Comparison of ENCODE assay signal across 13 cellular contexts in the genomic region with DNA sequence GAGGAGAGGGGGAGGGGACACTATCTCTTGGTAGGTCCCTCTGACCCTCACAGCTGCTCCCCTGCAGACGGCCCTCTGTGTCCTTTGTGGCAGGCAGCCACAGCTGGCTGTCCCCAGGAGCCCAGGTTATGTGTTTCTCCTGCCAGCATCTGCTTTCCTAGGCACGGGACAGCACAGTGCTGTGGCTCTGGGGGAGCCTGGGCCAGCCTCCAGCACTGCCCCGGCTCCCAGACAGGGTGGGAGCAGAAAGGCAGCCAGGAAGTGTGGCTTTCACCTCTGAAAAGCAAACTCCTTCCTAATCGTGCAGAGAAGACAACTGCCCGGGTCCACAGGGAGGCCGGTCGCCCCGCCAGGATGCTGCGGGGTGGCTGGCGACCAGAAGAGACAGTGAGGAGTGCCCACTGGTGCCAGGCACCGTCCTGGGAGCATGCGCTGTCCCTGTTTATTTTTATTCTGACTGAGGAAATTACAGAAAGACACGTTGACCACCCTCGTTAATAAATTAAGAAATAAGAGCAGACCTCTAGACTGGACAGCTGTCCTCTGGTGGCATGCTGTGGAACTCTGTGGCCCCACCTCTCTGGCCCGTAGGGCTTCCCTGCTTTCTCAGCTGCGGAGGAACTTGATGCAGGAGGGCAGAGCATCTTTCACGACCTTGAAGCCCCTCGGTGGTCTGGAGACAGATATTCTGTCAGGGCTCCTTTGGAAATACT.
DNase-seq lines count a peak whose midpoint lies in the region; ATAC-seq and TF ChIP-seq lines count a peak whose summit lies in the region.
"Had no signal": no experiment of that assay in that cellular context is flagged by ENCODE, and none has a peak within 500 bp of the region (broad histone marks: within the 10 kb centered on the region; RNA-seq: fewer than 3 reads in every experiment).

No MANE protein-coding gene starts in this region.

- peak overlapping the region; percentile 94 for H3K27ac Mint-ChIP-seq in glutamatergic neuron (ENCODE audit: unreplicated experiment)
- H3K27ac Mint-ChIP-seq: memory B cell; stimulated activated naive CD8-positive, alpha-beta T cell treated with anti-CD3 and anti-CD28 coated beads, Interleukin-15, Interleukin-2, amounts not matched to agents 100 ng/mL and 50 ng/mL, for 24 hours had no signal

- TF ChIP-seq EP300 in stomach (IDR thresholded peaks at IDR 0.05) = no peak

- DNase-seq in RWPE1 (ENCODE audit: low spot score) (no peak), glutamatergic neuron (no peak), stomach (peak; percentile 25), NCI-H1105 treated with DMSO at 0.1 percent for 48 hours (lab: John Stamatoyannopoulos, UW) (no peak), NCI-H69 (lab: John Stamatoyannopoulos, UW) (no peak)
- DNase-seq: activated T-cell treated with anti-CD3 and anti-CD28 coated beads, Interleukin-2, amount 50 U/mL, for 4 hours; foreskin melanocyte; NCI-H446 had no signal

- no peak for ATAC-seq in HG03520 (IDR thresholded peaks at IDR 0.05; ENCODE audit: unreplicated experiment)
- ATAC-seq in HG03521 (IDR thresholded peaks at IDR 0.05; ENCODE audit: unreplicated experiment) = no peak
- ATAC-seq: activated T-cell treated with anti-CD3 and anti-CD28 coated beads, Interleukin-2, amount 50 U/mL, for 4 hours had no signal

- H3K4me3 Mint-ChIP-seq in glutamatergic neuron (ENCODE audit: unreplicated experiment) = peak overlapping the region; percentile 70
- H3K4me3 Mint-ChIP-seq: activated T-cell treated with anti-CD3 and anti-CD28 coated beads, Interleukin-2, amount 50 U/mL, for 4 hours; memory B cell; stimulated activated naive CD8-positive, alpha-beta T cell treated with anti-CD3 and anti-CD28 coated beads, Interleukin-15, Interleukin-2, amounts not matched to agents 100 ng/mL and 50 ng/mL, for 24 hours had no signal

- H3K36me3 ChIP-seq in mucosa of rectum (ENCODE audit: control insufficient read depth in 2 of 2, insufficient read depth in 2 of 2, low read length in 2 of 2) (peaks cover 8 to 26% of the 10 kb centered on the region in 2 donors), stomach (peaks cover 19 to 42% (median 24%) of the 10 kb centered on the region in 4 donors)

- H3K36me3 Mint-ChIP-seq in glutamatergic neuron (ENCODE audit: unreplicated experiment) = peaks cover 4% of the 10 kb centered on the region

- TF ChIP-seq POLR2A in stomach (IDR thresholded peaks at IDR 0.05) = no peak

- H3K27ac ChIP-seq in RWPE1 = peak overlapping the region; percentile 62
- H3K27ac ChIP-seq in mucosa of rectum (ENCODE audit: low read depth in 2 of 2, low read length in 2 of 2) = peak overlapping the region; percentile 12 to 61
- H3K27ac ChIP-seq in stomach = peak overlapping the region; percentile 13 to 91 (median 81)

- CTCF ChIA-PET in RWPE1 (lab: Yijun Ruan, JAX) = interaction anchor here (0.6 kb wide), 1 partner anchor 382 kb away, joined by 3 read pairs; no protein-coding TSS in a partner anchor

- H3K4me3 ChIP-seq in mucosa of rectum (ENCODE audit: low read length in 2 of 2) (no peak overlapping the region), stomach (peak overlapping the region in 2 of 4 donors; percentile 2 to 17)

- H3K27me3 Mint-ChIP-seq in glutamatergic neuron (ENCODE audit: unreplicated experiment) = peaks cover 11% of the 10 kb centered on the region
- H3K27me3 Mint-ChIP-seq: memory B cell; stimulated activated naive CD8-positive, alpha-beta T cell treated with anti-CD3 and anti-CD28 coated beads, Interleukin-15, Interleukin-2, amounts not matched to agents 100 ng/mL and 50 ng/mL, for 24 hours had no signal

- 32 to 40% (median 37%) methylated on average over 16 to 18 of the region's 18 CpGs for WGBS in stomach, 5 donors

- H3K9me3 ChIP-seq in mucosa of rectum (ENCODE audit: control insufficient read depth in 2 of 2, low read length in 2 of 2) (no peaks in the 10 kb centered on the region), stomach (no peaks in the 10 kb centered on the region)

- peaks cover 15% of the 10 kb centered on the region for H3K9me3 Mint-ChIP-seq in glutamatergic neuron (ENCODE audit: unreplicated experiment)
- H3K9me3 Mint-ChIP-seq: activated T-cell treated with anti-CD3 and anti-CD28 coated beads, Interleukin-2, amount 50 U/mL, for 4 hours; memory B cell; stimulated activated naive CD8-positive, alpha-beta T cell treated with anti-CD3 and anti-CD28 coated beads, Interleukin-15, Interleukin-2, amounts not matched to agents 100 ng/mL and 50 ng/mL, for 24 hours had no signal

- peaks cover 33% of the 10 kb centered on the region for H3K4me1 Mint-ChIP-seq in glutamatergic neuron (ENCODE audit: low read depth, unreplicated experiment)
- H3K4me1 Mint-ChIP-seq: memory B cell had no signal

- intact Hi-C loops in stomach (cut with DNase I; ENCODE audit: low total_unique reads) = no loop called here

- no peaks in the 10 kb centered on the region for H3K27me3 ChIP-seq in mucosa of rectum (ENCODE audit: control insufficient read depth in 2 of 2, insufficient read depth in 2 of 2, low read length in 2 of 2)
- H3K27me3 ChIP-seq in stomach = no peaks in the 10 kb centered on the region

- TF ChIP-seq CTCF in RWPE1 (conservative IDR thresholded peaks at IDR 0.05; ENCODE audit: low read depth) (no peak), glutamatergic neuron (IDR thresholded peaks at IDR 0.05; ENCODE audit: partially characterized antibody, unreplicated experiment) (no peak), stomach (IDR thresholded peaks at IDR 0.05) (peak in 1 of 7 experiments; percentile 4)

- peaks cover 22 to 29% of the 10 kb centered on the region in 2 donors for H3K4me1 ChIP-seq in mucosa of rectum (ENCODE audit: control insufficient read depth in 2 of 2, insufficient read depth in 2 of 2, low read length in 2 of 2)
- peaks cover 66 to 100% (median 90%) of the 10 kb centered on the region in 4 donors for H3K4me1 ChIP-seq in stomach

- POLR2A ChIA-PET in RWPE1 (lab: Yijun Ruan, JAX; ENCODE audit: low non-redundant PET) = no interaction called here

- H3K9ac ChIP-seq in mucosa of rectum (ENCODE audit: low read depth in 1 of 2, low read length in 2 of 2) = no peak overlapping the region
